Comparison of ENCODE assay signal across 9 cellular contexts in genomic region chr12:56271031-56271430, GRCh38. TPM values are rescaled to one million over a fixed set of nuclear protein-coding genes. Genes with fewer than 3 reads are reported as not detected.
A peak's percentile ranks its signal among the peaks of the same experiment; 100 is the strongest.
DNase-seq lines count a peak whose midpoint lies in the region; ATAC-seq, FAIRE-seq and TF ChIP-seq lines count a peak whose summit lies in the region.
"Had no signal": no experiment of that assay in that cellular context is flagged by ENCODE, and none has a peak within 500 bp of the region (broad histone marks: within the 10 kb centered on the region; RNA-seq: fewer than 3 reads in every experiment).

No MANE protein-coding gene starts in this region.

- H3K79me2 ChIP-seq in HCT116 (ENCODE audit: insufficient read depth, low read length), result no peaks in the 10 kb centered on the region

- no peaks in the 10 kb centered on the region for H4K20me1 ChIP-seq in HCT116 (ENCODE audit: insufficient read depth)

- H3K36me3 ChIP-seq in BJ (ENCODE audit: control insufficient read depth, insufficient read depth, low read length), result peaks cover 11% of the 10 kb centered on the region
- H3K36me3 ChIP-seq in HCT116 (ENCODE audit: control insufficient read depth in 1 of 2, insufficient read depth in 2 of 2, low read length in 2 of 2), result peaks cover 28 to 51% of the 10 kb centered on the region in 2 experiments
- peaks cover 31 to 37% of the 10 kb centered on the region in 2 donors for H3K36me3 ChIP-seq in kidney (ENCODE audit: control insufficient read depth in 1 of 2, insufficient read depth in 2 of 2, low read length in 2 of 2)
- peaks cover 19% of the 10 kb centered on the region for H3K36me3 ChIP-seq in colonic mucosa

- TF ChIP-seq POLR2A in HCT116 (IDR thresholded peaks at IDR 0.05; ENCODE audit: borderline replicate concordance, extremely low read depth, insufficient read depth, insufficient read length), result no peak

- H3K4me1 ChIP-seq in HCT116 (ENCODE audit: control insufficient read depth in 1 of 2, insufficient read depth in 2 of 2, low read length in 2 of 2) (peaks cover 3 to 15% of the 10 kb centered on the region in 2 experiments; a peak in 3 of 4 replicates), kidney (ENCODE audit: control insufficient read depth in 1 of 2, insufficient read depth in 1 of 2, low read depth in 1 of 2, low read length in 2 of 2) (peaks cover 0 to 9% of the 10 kb centered on the region in 2 donors), colonic mucosa (no peaks in the 10 kb centered on the region)

- H3K9me2 ChIP-seq in HCT116 (ENCODE audit: insufficient read depth), result no peaks in the 10 kb centered on the region

- no peak for FAIRE-seq in kidney (lab: Jason Lieb, UNC)

- no peak overlapping the region for H3K4me3 Mint-ChIP-seq in activated T-helper 17 cell treated with anti-CD3 and anti-CD28 coated beads, Interleukin-2, amount 50 U/mL, for 72 hours
- no peak overlapping the region for H3K4me3 Mint-ChIP-seq in effector memory CD8-positive, alpha-beta T cell

- H3K9ac ChIP-seq in HCT116 (ENCODE audit: low read length) (no peak overlapping the region), kidney (ENCODE audit: low read length in 2 of 2) (no peak overlapping the region), colonic mucosa (ENCODE audit: low read depth in 2 of 2, low read length in 2 of 2) (no peak overlapping the region)

- CTCF ChIA-PET in BJ (lab: Yijun Ruan, JAX), result interaction anchor here (1.0 to 3.6 kb wide), 6 partner anchors 8 to 225 kb away, joined by 3 to 13 read pairs (median 4); partner anchors contain the start of genes RNF41 and SMARCC2
- CTCF ChIA-PET in HCT116 (lab: Charles Lee), result interaction anchor here (0.8 kb wide), 1 partner anchor 21 kb away, joined by 3 read pairs; no protein-coding TSS in a partner anchor

- H3K4me2 ChIP-seq in HCT116 (ENCODE audit: low read length), result no peak overlapping the region

- H3K27me3 Mint-ChIP-seq in activated T-helper 17 cell treated with anti-CD3 and anti-CD28 coated beads, Interleukin-2, amount 50 U/mL, for 72 hours, result no peaks in the 10 kb centered on the region
- no peaks in the 10 kb centered on the region for H3K27me3 Mint-ChIP-seq in effector memory CD8-positive, alpha-beta T cell

- H3K4me3 ChIP-seq in BJ (ENCODE audit: low read depth, low read length), result no peak overlapping the region
- H3K4me3 ChIP-seq in HCT116 (replicated peaks in 1 of 2; ENCODE audit: low read depth in 1 of 2, low read length in 2 of 2), result no peak overlapping the region
- H3K4me3 ChIP-seq in kidney (ENCODE audit: low read length in 2 of 2), result no peak overlapping the region
- no peak overlapping the region for H3K4me3 ChIP-seq in colonic mucosa

- H3K4me1 Mint-ChIP-seq in activated T-helper 17 cell treated with anti-CD3 and anti-CD28 coated beads, Interleukin-2, amount 50 U/mL, for 72 hours, result peaks cover 18% of the 10 kb centered on the region
- H3K4me1 Mint-ChIP-seq in effector memory CD8-positive, alpha-beta T cell (ENCODE audit: low read depth in 2 of 2), result peaks cover 15 to 16% of the 10 kb centered on the region in 2 donors

- peaks cover 68% of the 10 kb centered on the region for H3K36me3 Mint-ChIP-seq in activated T-helper 17 cell treated with anti-CD3 and anti-CD28 coated beads, Interleukin-2, amount 50 U/mL, for 72 hours (ENCODE audit: low read depth)
- H3K36me3 Mint-ChIP-seq in effector memory CD8-positive, alpha-beta T cell (ENCODE audit: insufficient read depth), result peaks cover 75% of the 10 kb centered on the region

- H3K27me3 ChIP-seq in BJ (ENCODE audit: control insufficient read depth, insufficient read depth, low read length), result no peaks in the 10 kb centered on the region
- no peaks in the 10 kb centered on the region for H3K27me3 ChIP-seq in HCT116 (ENCODE audit: insufficient read depth, low read length)
- H3K27me3 ChIP-seq in colonic mucosa, result no peaks in the 10 kb centered on the region

- no peak overlapping the region for H3K27ac ChIP-seq in HCT116 (ENCODE audit: low read depth, low read length)
- no peak overlapping the region for H3K27ac ChIP-seq in kidney (ENCODE audit: low read depth in 2 of 2, low read length in 2 of 2)
- no peak overlapping the region for H3K27ac ChIP-seq in colonic mucosa

- peak; percentile 52 for TF ChIP-seq RAD21 in HCT116 (IDR thresholded peaks at IDR 0.05; ENCODE audit: low read depth)

- peak; percentile 68 for TF ChIP-seq CTCF in BJ (IDR thresholded peaks at IDR 0.05; ENCODE audit: insufficient read depth, low read depth, low read length)
- peak; percentile 56 to 65 (median 60); a peak in 5 of 6 replicates for TF ChIP-seq CTCF in HCT116 (IDR thresholded peaks at IDR 0.05 in 2 of 3, conservative IDR thresholded peaks at IDR 0.05 in 1 of 3; ENCODE audit: borderline replicate concordance in 1 of 3, insufficient read depth in 1 of 3, low read depth in 2 of 3, low read length in 2 of 3)
- peak; percentile 17 for TF ChIP-seq CTCF in kidney (IDR thresholded peaks at IDR 0.05; ENCODE audit: borderline replicate concordance, extremely low read depth, insufficient read depth)
- no peak for TF ChIP-seq CTCF in colonic mucosa (IDR thresholded peaks at IDR 0.05)

- H3K9me3 Mint-ChIP-seq in activated T-helper 17 cell treated with anti-CD3 and anti-CD28 coated beads, Interleukin-2, amount 50 U/mL, for 72 hours, result no peaks in the 10 kb centered on the region
- H3K9me3 Mint-ChIP-seq in effector memory CD8-positive, alpha-beta T cell, result no peaks in the 10 kb centered on the region

- H3K9me3 ChIP-seq in HCT116 (ENCODE audit: control insufficient read depth in 1 of 2, insufficient read depth in 1 of 2, low read depth in 1 of 2, low read length in 2 of 2) (no peaks in the 10 kb centered on the region), kidney (ENCODE audit: control insufficient read depth in 1 of 2, low read length in 2 of 2) (no peaks in the 10 kb centered on the region), colonic mucosa (no peaks in the 10 kb centered on the region)

- peak overlapping the region; percentile 69 for H3K27ac Mint-ChIP-seq in activated T-helper 17 cell treated with anti-CD3 and anti-CD28 coated beads, Interleukin-2, amount 50 U/mL, for 72 hours
- H3K27ac Mint-ChIP-seq in effector memory CD8-positive, alpha-beta T cell, result peak overlapping the region in 1 of 2 donors; percentile 65

- ATAC-seq in HCT116 (peak; percentile 30), GM21717 (IDR thresholded peaks at IDR 0.05; ENCODE audit: unreplicated experiment) (no peak)
- ATAC-seq in activated T-helper 17 cell treated with anti-CD3 and anti-CD28 coated beads, Interleukin-2, amount 50 U/mL, for 72 hours (replicated peaks), result no peak
- no peak for ATAC-seq in effector memory CD8-positive, alpha-beta T cell (replicated peaks)

- no peak for DNase-seq in BJ (ENCODE audit: low read depth)
- DNase-seq in HCT116 (ENCODE audit: low read depth, low spot score), result no peak
- no peak for DNase-seq in kidney
- DNase-seq in effector memory CD8-positive, alpha-beta T cell, result no peak
- DNase-seq in occipital lobe (lab: John Stamatoyannopoulos, UW), result no peak
- DNase-seq in colonic mucosa, result no peak

- intact Hi-C loops in HCT116 (cut with micrococcal nuclease) (no loop called here), kidney (cut with DNase I) (no loop called here), colonic mucosa (cut with DNase I) (no loop called here)

- no peak overlapping the region for H2AFZ ChIP-seq in HCT116 (ENCODE audit: low read depth, low read length, poor library complexity, severe bottlenecking)

- BruUV-seq in HCT116 (replicated peaks; lab: Mats Ljungman, UMichigan), result no TSS peak

- RAD21 ChIA-PET in HCT116 (lab: Charles Lee; ENCODE audit: low non-redundant PET in 1 of 2, low total read pairs in 2 of 2, uncharacterized antibody in 2 of 2, unreplicated experiment in 2 of 2), result no interaction called here

- POLR2A ChIA-PET in BJ (lab: Charles Lee), result no interaction called here
- POLR2A ChIA-PET in HCT116 (lab: Charles Lee), result no interaction called here

RNA-seq across cellular contexts. Expression of gene COQ10A, which starts 4.3 kb away (rescaled TPM):
- polyA plus RNA-seq in BJ (2011; rRNA removed), result 13.7 and 14.1 TPM in 2 replicates
- 5.4 and 8.8 TPM in 2 replicates for polyA minus RNA-seq in BJ (2011; rRNA and poly(A)+ RNA removed)
- 11.7 TPM for total RNA-seq in HCT116 (2021; ENCODE audit: unreplicated experiment)
- polyA plus RNA-seq in HCT116 (2012), result 11.3 and 12.3 TPM in 2 replicates
- 1 to 10 TPM; 5.3 to 9.7 TPM for total RNA-seq in activated T-helper 17 cell treated with anti-CD3 and anti-CD28 coated beads, Interleukin-2, amount 50 U/mL, for 72 hours
- total RNA-seq in kidney, result 14.5 TPM
- 30.0 TPM for polyA plus RNA-seq in kidney (ENCODE audit: insufficient read depth, low read depth, low replicate concordance)
- total RNA-seq in occipital lobe, result 12.9 TPM
- total RNA-seq in colonic mucosa, result 1 to 10 TPM; 4.2 to 4.5 TPM

RNA-seq across cellular contexts. Expression of gene ANKRD52, which starts 12.8 kb away (rescaled TPM):
- polyA plus RNA-seq in BJ (2011; rRNA removed) (21.0 and 26.8 TPM in 2 replicates), kidney (ENCODE audit: insufficient read depth, low read depth, low replicate concordance) (8.6 TPM)
- polyA minus RNA-seq in BJ (2011; rRNA and poly(A)+ RNA removed), result 28.9 and 38.8 TPM in 2 replicates
- total RNA-seq in HCT116 (2021; ENCODE audit: unreplicated experiment) (56.6 TPM), kidney (46.4 TPM), occipital lobe (9.2 TPM), colonic mucosa (10 to 100 TPM; 39.3 to 57.7 TPM)
- 25.0 and 28.0 TPM in 2 replicates for polyA plus RNA-seq in HCT116 (2012)
- total RNA-seq in activated T-helper 17 cell treated with anti-CD3 and anti-CD28 coated beads, Interleukin-2, amount 50 U/mL, for 72 hours, result 10 to 100 TPM; 31.1 to 43.0 TPM

RNA-seq across cellular contexts. Expression of gene CS, which starts 29.1 kb away (rescaled TPM):
- polyA plus RNA-seq in BJ (2011; rRNA removed) (117 and 150 TPM in 2 replicates), kidney (ENCODE audit: insufficient read depth, low read depth, low replicate concordance) (105 TPM)
- 110 and 113 TPM in 2 replicates for polyA minus RNA-seq in BJ (2011; rRNA and poly(A)+ RNA removed)
- total RNA-seq in HCT116 (2021; ENCODE audit: unreplicated experiment) (270 TPM), kidney (166 TPM), occipital lobe (90.9 TPM), colonic mucosa (100 to 1,000 TPM; 367 to 437 TPM)
- polyA plus RNA-seq in HCT116 (2012), result 127 and 142 TPM in 2 replicates
- 100 to 1,000 TPM; 230 to 363 TPM for total RNA-seq in activated T-helper 17 cell treated with anti-CD3 and anti-CD28 coated beads, Interleukin-2, amount 50 U/mL, for 72 hours

RNA-seq across cellular contexts. Expression of gene SLC39A5, which starts 41.2 kb away (rescaled TPM):
- polyA plus RNA-seq in BJ (2011; rRNA removed) (not detected in 2 replicates), kidney (ENCODE audit: insufficient read depth, low read depth, low replicate concordance) (164 TPM)
- not detected in 2 replicates for polyA minus RNA-seq in BJ (2011; rRNA and poly(A)+ RNA removed)
- total RNA-seq in HCT116 (2021; ENCODE audit: unreplicated experiment) (0.66 TPM), kidney (5.1 TPM), occipital lobe (not detected), colonic mucosa (100 to 1,000 TPM; 158 to 163 TPM)
- 0.36 TPM in 1 of 2 replicates, not detected in the other for polyA plus RNA-seq in HCT116 (2012)
- under 1 TPM in 1 of 2 donors, not detected in 1; 0.41 TPM for total RNA-seq in activated T-helper 17 cell treated with anti-CD3 and anti-CD28 coated beads, Interleukin-2, amount 50 U/mL, for 72 hours
- total RNA-seq: posterior vena cava had no signal

RNA-seq across cellular contexts. Expression of gene CNPY2, which starts 44.8 kb away (rescaled TPM):
- 179 and 239 TPM in 2 replicates for polyA plus RNA-seq in BJ (2011; rRNA removed)
- 31.8 and 44.2 TPM in 2 replicates for polyA minus RNA-seq in BJ (2011; rRNA and poly(A)+ RNA removed)
- 109 TPM for total RNA-seq in HCT116 (2021; ENCODE audit: unreplicated experiment)
- 87.4 and 121 TPM in 2 replicates for polyA plus RNA-seq in HCT116 (2012)
- total RNA-seq in activated T-helper 17 cell treated with anti-CD3 and anti-CD28 coated beads, Interleukin-2, amount 50 U/mL, for 72 hours, result 100 to 1,000 TPM in 1 of 2 donors, 10 to 100 TPM in 1; 86.5 to 165 TPM
- total RNA-seq in kidney, result 112 TPM
- 156 TPM for polyA plus RNA-seq in kidney (ENCODE audit: insufficient read depth, low read depth, low replicate concordance)
- 40.4 TPM for total RNA-seq in occipital lobe
- 100 to 1,000 TPM in 1 of 2 donors, 10 to 100 TPM in 1; 76.8 to 144 TPM for total RNA-seq in colonic mucosa
